Comparison of ENCODE assay signal across 13 cellular contexts in the genomic region with DNA sequence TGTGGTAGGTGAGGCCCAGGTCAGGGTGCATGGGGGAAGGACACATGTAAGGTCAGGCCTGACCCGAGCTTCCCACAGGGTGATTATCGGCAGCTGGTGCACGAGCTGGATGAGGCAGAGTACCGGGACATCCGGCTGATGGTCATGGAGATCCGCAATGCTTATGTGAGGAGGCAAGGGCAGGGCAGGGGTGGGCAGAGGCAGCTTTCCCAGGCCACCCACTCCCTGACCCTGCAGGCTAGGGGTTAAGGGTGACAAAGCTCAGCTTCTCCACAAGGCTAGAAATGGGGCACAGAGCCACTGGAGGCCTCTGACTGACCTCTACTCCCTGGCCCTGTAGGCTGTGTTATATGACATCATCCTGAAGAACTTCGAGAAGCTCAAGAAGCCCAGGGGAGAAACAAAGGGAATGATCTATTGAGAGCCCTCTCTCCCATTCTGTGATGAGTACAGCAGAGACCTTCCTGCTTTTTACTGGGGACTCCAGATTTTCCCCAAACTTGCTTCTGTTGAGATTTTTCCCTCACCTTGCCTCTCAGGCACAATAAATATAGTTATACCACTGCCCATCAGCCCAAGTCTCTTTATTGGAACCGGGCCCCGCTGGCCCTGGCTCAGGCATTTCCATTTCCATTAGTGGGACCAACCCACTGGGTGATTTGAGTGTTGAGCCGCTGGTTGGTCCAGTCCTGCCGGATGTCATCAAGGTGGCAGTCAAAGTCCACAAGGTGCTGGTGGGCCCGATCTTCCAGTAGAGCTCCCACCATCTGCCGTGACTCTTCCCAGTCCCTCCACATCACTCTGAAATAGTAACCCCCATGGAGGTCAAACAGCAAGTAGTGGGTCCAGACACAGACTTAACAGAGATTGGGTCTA. TPM values are rescaled to one million over a fixed set of nuclear protein-coding genes. Genes with fewer than 3 reads are reported as not detected.
DNase-seq lines count a peak whose midpoint lies in the region; ATAC-seq, FAIRE-seq and TF ChIP-seq lines count a peak whose summit lies in the region.
"Had no signal": no experiment of that assay in that cellular context is flagged by ENCODE, and none has a peak within 500 bp of the region (broad histone marks: within the 10 kb centered on the region; RNA-seq: fewer than 3 reads in every experiment).

No MANE protein-coding gene starts in this region.

- H4K8ac ChIP-seq in mesenchymal stem cell (ENCODE audit: low read length): no peak overlapping the region

- H4K91ac ChIP-seq in mesenchymal stem cell (ENCODE audit: low read length): no peak overlapping the region

- H3K9me3 ChIP-seq in cardiac muscle cell (ENCODE audit: low read depth): no peaks in the 10 kb centered on the region
- no peaks in the 10 kb centered on the region for H3K9me3 ChIP-seq in mesenchymal stem cell (ENCODE audit: control insufficient read depth, low read length)
- H3K9me3 ChIP-seq in vagina: no peaks in the 10 kb centered on the region
- H3K9me3 ChIP-seq: prostate gland, thyroid gland had no signal

- no peak overlapping the region for H3K4me2 ChIP-seq in mesenchymal stem cell (ENCODE audit: low read length, poor library complexity, severe bottlenecking)

- TF ChIP-seq CTCF in cardiac muscle cell (IDR thresholded peaks at IDR 0.05; ENCODE audit: low read depth, low read length): no peak
- no peak for TF ChIP-seq CTCF in WTC11 (IDR thresholded peaks at IDR 0.05)
- no peak for TF ChIP-seq CTCF in vagina (IDR thresholded peaks at IDR 0.05)

- no peak overlapping the region for H3K14ac ChIP-seq in mesenchymal stem cell (ENCODE audit: low read length in 2 of 2)

- WGBS in mesenchymal stem cell: 88% methylated on average over 13 of the region's 13 CpGs

- no peak for DNase-seq in cardiac muscle cell (ENCODE audit: low read depth in 1 of 2, low spot score in 1 of 2)
- no peak for DNase-seq in left cardiac atrium
- DNase-seq in WTC11 (ENCODE audit: low spot score): no peak
- no peak for DNase-seq in mesenchymal stem cell
- DNase-seq in vagina (ENCODE audit: extremely low spot score in 2 of 2): no peak
- no peak for DNase-seq in NCI-H2227 treated with DMSO at 0.1 percent for 48 hours (lab: John Stamatoyannopoulos, UW)
- no peak for DNase-seq in H54 (ENCODE audit: insufficient read length, low spot score)
- DNase-seq in H4 (ENCODE audit: low spot score): no peak
- DNase-seq: activated gamma-delta T cell treated with Interleukin-2 at 50 U/mL for 16 hours, NCI-H187 treated with DMSO at 0.1 percent for 48 hours, thyroid gland had no signal

- H3K27ac ChIP-seq in cardiac muscle cell (peak overlapping the region; percentile 25), mesenchymal stem cell (ENCODE audit: low read length, poor library complexity, severe bottlenecking) (no peak overlapping the region), vagina (peak overlapping the region; percentile 16)
- H3K27ac ChIP-seq: prostate gland, thyroid gland had no signal

- no peak overlapping the region for H2AFZ ChIP-seq in mesenchymal stem cell (ENCODE audit: low read depth, low read length)

- no peak overlapping the region for H2BK15ac ChIP-seq in mesenchymal stem cell (ENCODE audit: low read depth, poor library complexity, severe bottlenecking)

- H3K4ac ChIP-seq in mesenchymal stem cell (ENCODE audit: low read depth in 1 of 2, low read length in 2 of 2): no peak overlapping the region

- no peaks in the 10 kb centered on the region for H3K27me3 ChIP-seq in cardiac muscle cell
- H3K27me3 ChIP-seq in mesenchymal stem cell (ENCODE audit: control insufficient read depth in 1 of 2, insufficient read depth in 1 of 2, low read length in 2 of 2): no peaks in the 10 kb centered on the region
- H3K27me3 ChIP-seq in vagina: no peaks in the 10 kb centered on the region
- H3K27me3 ChIP-seq: thyroid gland had no signal

- H3K27me3 Mint-ChIP-seq in WTC11 (ENCODE audit: low read depth): no peaks in the 10 kb centered on the region

- H2AK5ac ChIP-seq in mesenchymal stem cell (ENCODE audit: low read length, severe bottlenecking): peak overlapping the region; percentile 22

- POLR2A ChIA-PET in WTC11 (lab: Charles Lee): interaction anchor here (0.6 to 1.7 kb wide), 4 partner anchors 9 to 495 kb away, joined by 3 to 5 read pairs (median 3); a partner anchor contains a TSS

- no peak overlapping the region for H3K18ac ChIP-seq in mesenchymal stem cell (ENCODE audit: low read depth in 1 of 2, low read length in 2 of 2)

- H3K9me3 Mint-ChIP-seq in WTC11: no peaks in the 10 kb centered on the region

- CTCF ChIA-PET in WTC11 (lab: Charles Lee): interaction anchor here (0.7 to 4.3 kb wide), 5 partner anchors 17 to 77 kb away, joined by 3 to 31 read pairs (median 5); a partner anchor contains a TSS

- peaks cover 33% of the 10 kb centered on the region for H3K36me3 Mint-ChIP-seq in WTC11

- no peak overlapping the region for H2BK12ac ChIP-seq in mesenchymal stem cell (ENCODE audit: low read length in 2 of 2)

- peaks cover 34% of the 10 kb centered on the region for H3K79me1 ChIP-seq in mesenchymal stem cell (replicated peaks; ENCODE audit: low read length, poor library complexity, severe bottlenecking)

- intact Hi-C loops in left cardiac atrium (cut with DNase I) (no loop called here), vagina (cut with DNase I) (no loop called here)

- H3K36me3 ChIP-seq in cardiac muscle cell (peaks cover 15% of the 10 kb centered on the region), mesenchymal stem cell (ENCODE audit: control insufficient read depth in 1 of 2, insufficient read depth in 2 of 2, low read depth in 1 of 2, low read length in 2 of 2) (peaks cover 24 to 38% of the 10 kb centered on the region in 2 experiments), vagina (peaks cover 0 to 22% of the 10 kb centered on the region in 2 donors)

- ATAC-seq in left cardiac atrium (no peak), WTC11 (no peak)
- ATAC-seq: left lobe of liver had no signal

- no peak for FAIRE-seq in H54 (lab: Jason Lieb, UNC)

- H3K4me3 ChIP-seq in cardiac muscle cell: no peak overlapping the region
- H3K4me3 ChIP-seq in mesenchymal stem cell (ENCODE audit: insufficient read depth in 1 of 2, low read depth in 1 of 2, low read length in 2 of 2): no peak overlapping the region
- no peak overlapping the region for H3K4me3 ChIP-seq in vagina
- H3K4me3 ChIP-seq: prostate gland, thyroid gland had no signal

- H3K9ac ChIP-seq in mesenchymal stem cell (ENCODE audit: low read length): no peak overlapping the region

- peak overlapping the region; percentile 95 for H3K4me3 Mint-ChIP-seq in WTC11

- peaks cover 10% of the 10 kb centered on the region for H3K4me1 ChIP-seq in cardiac muscle cell (ENCODE audit: low read depth)
- H3K4me1 ChIP-seq in mesenchymal stem cell (ENCODE audit: control insufficient read depth, insufficient read depth, low read depth, low read length): peaks cover 23% of the 10 kb centered on the region
- peaks cover 52% of the 10 kb centered on the region for H3K4me1 ChIP-seq in vagina

- peak overlapping the region in 1 of 2 experiments; percentile 2 for H3K23ac ChIP-seq in mesenchymal stem cell (ENCODE audit: low read length in 2 of 2)

- peaks cover 31% of the 10 kb centered on the region for H3K4me1 Mint-ChIP-seq in WTC11

- TF ChIP-seq POLR2A in vagina (IDR thresholded peaks at IDR 0.05) (no peak), H54 (IDR thresholded peaks at IDR 0.05; ENCODE audit: low read depth, low read length) (no peak)

- H2BK5ac ChIP-seq in mesenchymal stem cell (ENCODE audit: low read depth, low read length, poor library complexity, severe bottlenecking): no peak overlapping the region

- no peak overlapping the region for H2BK120ac ChIP-seq in mesenchymal stem cell (ENCODE audit: low read depth, low read length)

- H3K27ac Mint-ChIP-seq in WTC11: peak overlapping the region; percentile 80

RNA-seq across cellular contexts. Expression of a gene that starts 2.6 kb away (rescaled TPM):
- total RNA-seq in cardiac muscle cell (211 and 238 TPM in 2 replicates), left cardiac atrium (100 to 1,000 TPM in 1 of 2 donors, 10 to 100 TPM in 1; 91.6 to 103 TPM), WTC11 (2021) (76.8 to 99.1 TPM (median 98.8 TPM) in 3 replicates), vagina (118 TPM)
- 383 and 492 TPM in 2 replicates for polyA plus RNA-seq in cardiac muscle cell
- 210 TPM for polyA plus RNA-seq in mesenchymal stem cell (2013, experiment 1 of 2)
- polyA plus RNA-seq in mesenchymal stem cell (2013, experiment 2 of 2): 213 TPM
- 584 and 638 TPM in 2 replicates for total RNA-seq in H4 (2014; rRNA removed; shearing (Covaris generic))

RNA-seq across cellular contexts. Expression of a gene that starts 2.8 kb away (rescaled TPM):
- total RNA-seq in cardiac muscle cell (54.6 and 69.3 TPM in 2 replicates), left cardiac atrium (10 to 100 TPM; 14.3 to 22.0 TPM), WTC11 (2021) (41.3 to 47.9 TPM (median 44.4 TPM) in 3 replicates), vagina (23.8 TPM)
- polyA plus RNA-seq in cardiac muscle cell: 82.3 and 114 TPM in 2 replicates
- 10.9 TPM for polyA plus RNA-seq in mesenchymal stem cell (2013, experiment 1 of 2)
- polyA plus RNA-seq in mesenchymal stem cell (2013, experiment 2 of 2): 11.1 TPM
- total RNA-seq in H4 (2014; rRNA removed; shearing (Covaris generic)): 26.7 and 38.1 TPM in 2 replicates

RNA-seq across cellular contexts. Expression of a gene that starts 7.8 kb away (rescaled TPM):
- total RNA-seq in cardiac muscle cell (92.3 and 97.6 TPM in 2 replicates), left cardiac atrium (10 to 100 TPM; 65.5 to 84.2 TPM), WTC11 (2021) (103 to 112 TPM (median 103 TPM) in 3 replicates), vagina (131 TPM)
- 311 and 331 TPM in 2 replicates for polyA plus RNA-seq in cardiac muscle cell
- 174 TPM for polyA plus RNA-seq in mesenchymal stem cell (2013, experiment 1 of 2)
- polyA plus RNA-seq in mesenchymal stem cell (2013, experiment 2 of 2): 169 TPM
- total RNA-seq in H4 (2014; rRNA removed; shearing (Covaris generic)): 346 and 383 TPM in 2 replicates

RNA-seq across cellular contexts. Expression of a gene that starts 8.2 kb away (rescaled TPM):
- 124 and 136 TPM in 2 replicates for total RNA-seq in cardiac muscle cell
- 181 and 209 TPM in 2 replicates for polyA plus RNA-seq in cardiac muscle cell
- 100 to 1,000 TPM; 103 to 131 TPM for total RNA-seq in left cardiac atrium
- total RNA-seq in WTC11 (2021): 0.25 to 0.39 TPM in 2 of 3 replicates, not detected in the other
- polyA plus RNA-seq in mesenchymal stem cell (2013, experiment 1 of 2): 0.21 TPM
- 0.12 TPM for polyA plus RNA-seq in mesenchymal stem cell (2013, experiment 2 of 2)
- total RNA-seq in vagina: not detected
- total RNA-seq in H4 (2014; rRNA removed; shearing (Covaris generic)): not detected in 2 replicates

RNA-seq across cellular contexts. Expression of a gene that starts 8.7 kb away (rescaled TPM):
- total RNA-seq in cardiac muscle cell (81.0 and 134 TPM in 2 replicates), left cardiac atrium (10 to 100 TPM; 31.6 to 41.7 TPM), WTC11 (2021) (63.0 to 86.2 TPM (median 68.4 TPM) in 3 replicates), vagina (87.9 TPM)
- 42.1 and 44.9 TPM in 2 replicates for polyA plus RNA-seq in cardiac muscle cell
- 57.9 TPM for polyA plus RNA-seq in mesenchymal stem cell (2013, experiment 1 of 2)
- polyA plus RNA-seq in mesenchymal stem cell (2013, experiment 2 of 2): 54.2 TPM
- total RNA-seq in H4 (2014; rRNA removed; shearing (Covaris generic)): 44.3 and 107 TPM in 2 replicates
